In genomic region chr6:150065083-150065482, GRCh38 we compare ENCODE assay signal across 8 cellular contexts. TPM values are rescaled to one million over a fixed set of nuclear protein-coding genes. Genes with fewer than 3 reads are reported as not detected.
"Had no signal": no experiment of that assay in that cellular context is flagged by ENCODE, and none has a peak within 500 bp of the region (broad histone marks: within the 10 kb centered on the region; RNA-seq: fewer than 3 reads in every experiment).

No MANE protein-coding gene starts in this region.

- H3K27me3 Mint-ChIP-seq: IgD-negative memory B cell had no signal

- ATAC-seq: HepG2, K562 had no signal

- H3K4me3 ChIP-seq: K562 had no signal

- H3K27ac Mint-ChIP-seq: IgD-negative memory B cell had no signal

- H3K27ac ChIP-seq: HL-60 had no signal

- DNase-seq: IMR-90, KBM-7, KG1 had no signal

RNA-seq across cellular contexts. Expression of gene ULBP3, which starts 3.8 kb away (rescaled TPM):
- total RNA-seq: K562 had no signal

RNA-seq across cellular contexts. Expression of gene RAET1L, which starts 39.8 kb away (rescaled TPM):
- total RNA-seq: HepG2, HT1080, IMR-90, K562 had no signal
